In the genomic region with DNA sequence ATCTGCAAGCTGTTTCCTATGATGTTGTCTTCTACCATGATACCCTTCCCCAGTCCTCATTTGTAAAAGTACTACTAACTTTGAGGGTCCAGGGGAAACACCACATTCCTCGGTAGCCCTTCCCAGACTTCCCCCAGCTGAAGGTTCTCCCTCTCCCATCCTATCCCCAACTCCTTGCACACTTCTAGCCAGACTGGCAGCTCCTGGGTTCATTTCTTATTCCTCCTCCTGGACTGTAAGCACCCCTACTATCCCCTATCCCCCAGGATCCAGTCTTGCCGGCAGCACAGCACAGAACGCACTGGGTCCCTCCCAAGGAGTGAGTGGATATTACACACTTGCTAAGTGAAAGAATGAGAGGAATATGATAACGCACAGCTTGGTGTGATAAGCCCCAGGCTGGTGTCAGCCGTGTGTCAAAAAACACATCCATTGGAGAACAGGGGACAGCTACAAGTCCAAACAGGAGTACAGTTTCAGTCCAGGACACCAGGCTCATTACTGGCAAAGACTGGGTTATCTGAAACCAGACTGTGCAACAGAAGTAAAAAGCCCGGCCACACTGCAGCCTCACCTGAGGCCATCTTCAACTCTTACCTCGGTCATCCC, we compare ENCODE assay signal across 11 cellular contexts.
"Had no signal": no experiment of that assay in that cellular context is flagged by ENCODE, and none has a peak within 500 bp of the region (broad histone marks: within the 10 kb centered on the region; RNA-seq: fewer than 3 reads in every experiment).

No MANE protein-coding gene starts in this region.

- DNase-seq: activated CD4-positive, alpha-beta T cell treated with anti-CD3 and anti-CD28 coated beads for 48 hours; activated CD8-positive, alpha-beta T cell treated with anti-CD3 and anti-CD28 coated beads, Interleukin-2, amount 10 ng/mL, durations not matched to agents 7 days and 5 days; activated naive CD4-positive, alpha-beta T cell treated with anti-CD3 and anti-CD28 coated beads for 36 hours; central memory CD4-positive, alpha-beta T cell; cortex of kidney; effector memory CD4-positive, alpha-beta T cell; stimulated activated CD4-positive, alpha-beta T cell treated with anti-CD3 and anti-CD28 coated beads, Interleukin-2, amount 100 ng/mL, for 48 hours; upper lobe of right lung; WERI-Rb-1 had no signal

- H3K27ac Mint-ChIP-seq: activated CD8-positive, alpha-beta T cell treated with anti-CD3 and anti-CD28 coated beads, Interleukin-2, amount 10 ng/mL, durations not matched to agents 7 days and 5 days; activated naive CD4-positive, alpha-beta T cell treated with anti-CD3 and anti-CD28 coated beads for 36 hours; stimulated activated naive CD8-positive, alpha-beta T cell treated with anti-CD3 and anti-CD28 coated beads, Interleukin-15, Interleukin-2, amounts not matched to agents 100 ng/mL and 50 ng/mL, for 24 hours had no signal

- H3K4me3 Mint-ChIP-seq: activated CD8-positive, alpha-beta T cell treated with anti-CD3 and anti-CD28 coated beads, Interleukin-2, amount 10 ng/mL, durations not matched to agents 7 days and 5 days; activated naive CD4-positive, alpha-beta T cell treated with anti-CD3 and anti-CD28 coated beads for 36 hours; stimulated activated naive CD8-positive, alpha-beta T cell treated with anti-CD3 and anti-CD28 coated beads, Interleukin-15, Interleukin-2, amounts not matched to agents 100 ng/mL and 50 ng/mL, for 24 hours had no signal

- H3K9me3 Mint-ChIP-seq: activated naive CD4-positive, alpha-beta T cell treated with anti-CD3 and anti-CD28 coated beads for 36 hours; stimulated activated naive CD8-positive, alpha-beta T cell treated with anti-CD3 and anti-CD28 coated beads, Interleukin-15, Interleukin-2, amounts not matched to agents 100 ng/mL and 50 ng/mL, for 24 hours had no signal

- H3K27me3 ChIP-seq: neutrophil, upper lobe of right lung had no signal

- ATAC-seq: activated CD8-positive, alpha-beta T cell treated with anti-CD3 and anti-CD28 coated beads, Interleukin-2, amount 10 ng/mL, durations not matched to agents 7 days and 5 days; upper lobe of right lung had no signal

- H3K27me3 Mint-ChIP-seq: stimulated activated naive CD8-positive, alpha-beta T cell treated with anti-CD3 and anti-CD28 coated beads, Interleukin-15, Interleukin-2, amounts not matched to agents 100 ng/mL and 50 ng/mL, for 24 hours had no signal

- H3K9me3 ChIP-seq: neutrophil, upper lobe of right lung had no signal

- H3K4me3 ChIP-seq: upper lobe of right lung had no signal

- H3K27ac ChIP-seq: neutrophil, upper lobe of right lung, WERI-Rb-1 had no signal

- H3K36me3 ChIP-seq: neutrophil, upper lobe of right lung had no signal
